ENCODE assay signal across 10 cellular contexts in genomic region chr3:197027896-197028710, GRCh38. TPM values are rescaled to one million over a fixed set of nuclear protein-coding genes. Genes with fewer than 3 reads are reported as not detected.
DNase-seq lines count a peak whose midpoint lies in the region; ATAC-seq and TF ChIP-seq lines count a peak whose summit lies in the region.
"Had no signal": no experiment of that assay in that cellular context is flagged by ENCODE, and none has a peak within 500 bp of the region (broad histone marks: within the 10 kb centered on the region; RNA-seq: fewer than 3 reads in every experiment).

No MANE protein-coding gene starts in this region.

- H3K4me1 ChIP-seq in iPS-20b (ENCODE audit: insufficient read depth, low read length), result no peaks in the 10 kb centered on the region; the same call in 1 of the 2 replicates

- no peak for TF ChIP-seq POLR2A in erythroblast (IDR thresholded peaks at IDR 0.05; ENCODE audit: low read length)

- no peaks in the 10 kb centered on the region for H3K9me3 Mint-ChIP-seq in WTC11

- POLR2A ChIA-PET in GM10248 (lab: Yijun Ruan, JAX) (interaction anchor here (1.2 kb wide), 1 partner anchor 152 kb away, joined by 3 read pairs; no protein-coding TSS in a partner anchor), WTC11 (lab: Charles Lee) (no interaction called here)

- TF ChIP-seq CTCF in GM10248 (IDR thresholded peaks at IDR 0.05; ENCODE audit: control extremely low read depth, extremely low read depth, low read depth, missing control alignments) (no peak), WTC11 (IDR thresholded peaks at IDR 0.05) (no peak)

- H3K4me3 Mint-ChIP-seq in WTC11, result peak overlapping the region; percentile 75

- H3K36me3 ChIP-seq in iPS-20b (ENCODE audit: insufficient read depth, low read depth, low read length), result no peaks in the 10 kb centered on the region

- no peaks in the 10 kb centered on the region for H3K9me3 ChIP-seq in iPS-20b (ENCODE audit: insufficient read depth, low read depth, low read length)

- H3K4me3 ChIP-seq in iPS-20b (ENCODE audit: low read length), result peak overlapping the region; percentile 64

- ATAC-seq in WTC11 (no peak), GM21360 (IDR thresholded peaks at IDR 0.05; ENCODE audit: unreplicated experiment) (no peak)

- no peaks in the 10 kb centered on the region for H3K36me3 Mint-ChIP-seq in WTC11

- peaks cover 18% of the 10 kb centered on the region for H3K4me1 Mint-ChIP-seq in WTC11

- DNase-seq in AG08396 (ENCODE audit: low spot score) (peak; percentile 22), GM10248 (ENCODE audit: extremely low spot score) (peak; percentile 26), WTC11 (ENCODE audit: low spot score) (no peak), erythroblast (lab: John Stamatoyannopoulos, UW) (no peak), cerebellar nuclear complex (lab: John Stamatoyannopoulos, UW) (no peak), HuH-7.5 (ENCODE audit: low spot score) (no peak)
- DNase-seq: NCI-H1105 treated with DMSO at 0.1 percent for 48 hours had no signal

- no peak overlapping the region for H3K27ac ChIP-seq in iPS-20b (ENCODE audit: low read length)
- H3K27ac ChIP-seq: VCaP had no signal

- H3K9ac ChIP-seq in iPS-20b (ENCODE audit: low read depth, low read length), result no peak overlapping the region

- peaks cover 35% of the 10 kb centered on the region for H3K27me3 ChIP-seq in iPS-20b (ENCODE audit: insufficient read depth, low read length)

- H3K27me3 Mint-ChIP-seq in WTC11 (ENCODE audit: low read depth), result peaks cover 18% of the 10 kb centered on the region

- H3K27ac Mint-ChIP-seq in WTC11, result no peak overlapping the region

- CTCF ChIA-PET in GM10248 (lab: Yijun Ruan, JAX) (interaction anchor here (1.0 to 5.4 kb wide), 9 partner anchors 9 to 474 kb away, joined by 3 to 89 read pairs (median 6); no protein-coding TSS in a partner anchor), WTC11 (lab: Charles Lee) (interaction anchor here (0.9 to 4.9 kb wide), 4 partner anchors 14 to 228 kb away, joined by 3 to 48 read pairs (median 14); no protein-coding TSS in a partner anchor)

TF ChIP-seq in WTC11, 78 proteins besides CTCF, POLR2A, EP300 and RAD21:
- TF ChIP-seq USF2 (CRISPR knock-in tag; IDR thresholded peaks at IDR 0.05) (no peak), ZNF219 (CRISPR knock-in tag; IDR thresholded peaks at IDR 0.05; ENCODE audit: borderline replicate concordance) (no peak), E2F1 (CRISPR knock-in tag; IDR thresholded peaks at IDR 0.05) (no peak), HMGXB4 (CRISPR knock-in tag; IDR thresholded peaks at IDR 0.05) (no peak)

RNA-seq across cellular contexts. Expression of gene MELTF, which starts 1.5 kb away (rescaled TPM):
- total RNA-seq in WTC11 (2021), result 7.3 to 9.5 TPM (median 8.7 TPM) in 3 replicates

RNA-seq across cellular contexts. Expression of gene PIGZ, which starts 59.5 kb away (rescaled TPM):
- total RNA-seq in WTC11 (2021), result 0.21 to 0.55 TPM (median 0.37 TPM) in 3 replicates

Comparison
In these comparisons a context has a peak if more than half of its experiments do, and no peak if none do; other contexts are left out.
1. DNase-seq: peak in AG08396 (single experiment) and GM10248 (single experiment); none in WTC11 (single experiment), erythroblast (0 of 2), cerebellar nuclear complex (0 of 2) and HuH-7.5 (single experiment).